In the genomic region with DNA sequence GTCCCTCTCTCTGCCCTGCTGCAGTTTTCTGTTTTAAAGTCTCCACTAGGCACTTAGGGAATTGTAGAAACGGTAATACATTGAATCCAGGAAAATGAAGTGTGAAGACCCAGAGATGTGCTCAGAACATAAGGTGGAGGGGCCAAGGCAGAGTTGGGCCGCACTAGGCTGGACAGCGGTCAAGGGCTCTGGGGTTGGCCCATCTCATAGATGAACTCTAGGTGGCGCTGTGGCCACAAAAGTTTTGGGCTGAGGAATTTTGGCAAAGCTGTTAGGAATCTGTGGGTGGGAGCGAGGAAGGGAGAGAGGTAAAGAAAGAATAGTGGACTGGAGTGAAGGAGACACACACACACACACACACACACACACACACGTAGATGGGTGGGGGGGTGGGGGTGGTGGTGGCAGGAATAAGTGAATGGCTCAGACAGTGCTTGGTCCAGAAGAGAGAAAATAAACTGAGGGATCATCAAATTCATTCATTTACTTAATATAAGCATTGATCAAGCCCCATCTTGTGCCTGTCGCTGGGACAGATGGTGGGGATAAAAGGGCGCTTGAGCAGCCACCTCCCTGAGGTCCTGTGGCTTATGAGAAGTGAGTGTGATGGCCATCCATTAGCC, we compare ENCODE assay signal across 8 cellular contexts.
A peak's percentile ranks its signal among the peaks of the same experiment; 100 is the strongest.
DNase-seq lines count a peak whose midpoint lies in the region; ATAC-seq, FAIRE-seq and TF ChIP-seq lines count a peak whose summit lies in the region.
"Had no signal": no experiment of that assay in that cellular context is flagged by ENCODE, and none has a peak within 500 bp of the region (broad histone marks: within the 10 kb centered on the region; RNA-seq: fewer than 3 reads in every experiment).

No MANE protein-coding gene starts in this region.

- TF ChIP-seq CTCF in endothelial cell (IDR thresholded peaks at IDR 0.05; ENCODE audit: unreplicated experiment) = peak; percentile 90

- no peaks in the 10 kb centered on the region for H3K9me3 Mint-ChIP-seq in endothelial cell (ENCODE audit: unreplicated experiment)
- peaks cover 9% of the 10 kb centered on the region for H3K9me3 Mint-ChIP-seq in natural killer cell treated with Interleukin-12 subunit alpha and Interleukin-12 subunit beta and Interleukin-15 and Interleukin-18, amount 100 ng/mL, for 72 hours

- FAIRE-seq in GM19239 (lab: Jason Lieb, UNC) = peak; percentile 49

- H3K27me3 Mint-ChIP-seq in endothelial cell (ENCODE audit: unreplicated experiment) = peaks cover 5% of the 10 kb centered on the region
- H3K27me3 Mint-ChIP-seq in natural killer cell treated with Interleukin-12 subunit alpha and Interleukin-12 subunit beta and Interleukin-15 and Interleukin-18, amount 100 ng/mL, for 72 hours = peaks cover 25 to 59% of the 10 kb centered on the region in 2 donors

- H3K4me1 Mint-ChIP-seq in endothelial cell (ENCODE audit: unreplicated experiment) = no peaks in the 10 kb centered on the region
- H3K4me1 Mint-ChIP-seq in natural killer cell treated with Interleukin-12 subunit alpha and Interleukin-12 subunit beta and Interleukin-15 and Interleukin-18, amount 100 ng/mL, for 72 hours (ENCODE audit: low read depth in 2 of 2) = peaks cover 0 to 4% of the 10 kb centered on the region in 2 donors
- H3K4me1 Mint-ChIP-seq: activated B cell treated with CpG ODN at 0.5 μM for 24 hours had no signal

- H3K4me3 Mint-ChIP-seq in endothelial cell (ENCODE audit: unreplicated experiment) = no peak overlapping the region
- no peak overlapping the region for H3K4me3 Mint-ChIP-seq in natural killer cell treated with Interleukin-12 subunit alpha and Interleukin-12 subunit beta and Interleukin-15 and Interleukin-18, amount 100 ng/mL, for 72 hours
- H3K4me3 Mint-ChIP-seq: activated B cell treated with CpG ODN at 0.5 μM for 24 hours had no signal

- DNase-seq in GM19239 (ENCODE audit: insufficient read length, low spot score) (no peak), NCI-H774 (lab: John Stamatoyannopoulos, UW) (peak; percentile 55), endothelial cell (ENCODE audit: low spot score) (peak; percentile 79), mucosa of gallbladder (ENCODE audit: low spot score) (peak; percentile 64), GOT3 (lab: John Stamatoyannopoulos, UW) (no peak)
- no peak for DNase-seq in natural killer cell treated with Interleukin-12 subunit alpha and Interleukin-12 subunit beta and Interleukin-15 and Interleukin-18, amount 100 ng/mL, for 72 hours (ENCODE audit: low spot score)
- DNase-seq: activated B cell treated with CpG ODN at 0.5 μM for 24 hours had no signal

- no peaks in the 10 kb centered on the region for H3K36me3 Mint-ChIP-seq in endothelial cell (ENCODE audit: low read depth, unreplicated experiment)
- H3K36me3 Mint-ChIP-seq in natural killer cell treated with Interleukin-12 subunit alpha and Interleukin-12 subunit beta and Interleukin-15 and Interleukin-18, amount 100 ng/mL, for 72 hours = peaks cover 13% of the 10 kb centered on the region

- no peak overlapping the region for H3K27ac Mint-ChIP-seq in endothelial cell (ENCODE audit: unreplicated experiment)
- no peak overlapping the region for H3K27ac Mint-ChIP-seq in natural killer cell treated with Interleukin-12 subunit alpha and Interleukin-12 subunit beta and Interleukin-15 and Interleukin-18, amount 100 ng/mL, for 72 hours
- H3K27ac Mint-ChIP-seq: activated B cell treated with CpG ODN at 0.5 μM for 24 hours had no signal

- ATAC-seq in natural killer cell treated with Interleukin-12 subunit alpha and Interleukin-12 subunit beta and Interleukin-15 and Interleukin-18, amount 100 ng/mL, for 72 hours = no peak
- ATAC-seq in GM19023 (IDR thresholded peaks at IDR 0.05; ENCODE audit: unreplicated experiment) = no peak

Comparison
In these comparisons a context has a peak if more than half of its experiments do, and no peak if none do; other contexts are left out.
1. DNase-seq: peak in NCI-H774 (single experiment), endothelial cell (single experiment) and mucosa of gallbladder (single experiment); none in GM19239 (single experiment), natural killer cell treated with Interleukin-12 subunit alpha and Interleukin-12 subunit beta and Interleukin-15 and Interleukin-18, amount 100 ng/mL, for 72 hours (single experiment) and GOT3 (single experiment).